In the genomic region with DNA sequence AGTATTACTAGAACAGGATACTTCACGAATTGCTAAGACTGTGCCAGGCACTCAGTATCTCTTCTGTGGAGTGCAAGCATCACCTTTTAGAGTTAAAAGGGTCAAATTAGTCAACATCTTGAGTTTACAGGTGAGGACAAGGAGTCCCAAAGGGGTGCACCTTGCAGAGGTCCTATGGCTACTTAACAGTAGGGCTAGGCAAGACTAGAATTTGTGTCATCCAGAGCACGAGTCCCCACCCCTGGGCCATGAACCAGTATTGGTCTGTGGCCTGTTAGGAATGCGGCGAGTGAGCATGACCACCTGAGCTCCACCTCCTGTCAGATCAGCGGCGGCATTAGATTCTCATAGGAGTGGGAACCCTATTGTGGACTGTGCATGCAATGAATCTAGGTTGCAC, we compare ENCODE assay signal across 1 cellular context.
TF ChIP-seq lines count a peak whose summit lies in the region.

No MANE protein-coding gene starts in this region.

TF ChIP-seq in H1, 55 proteins besides CTCF, POLR2A, EP300 and RAD21:
- TF ChIP-seq, protein P1, sequence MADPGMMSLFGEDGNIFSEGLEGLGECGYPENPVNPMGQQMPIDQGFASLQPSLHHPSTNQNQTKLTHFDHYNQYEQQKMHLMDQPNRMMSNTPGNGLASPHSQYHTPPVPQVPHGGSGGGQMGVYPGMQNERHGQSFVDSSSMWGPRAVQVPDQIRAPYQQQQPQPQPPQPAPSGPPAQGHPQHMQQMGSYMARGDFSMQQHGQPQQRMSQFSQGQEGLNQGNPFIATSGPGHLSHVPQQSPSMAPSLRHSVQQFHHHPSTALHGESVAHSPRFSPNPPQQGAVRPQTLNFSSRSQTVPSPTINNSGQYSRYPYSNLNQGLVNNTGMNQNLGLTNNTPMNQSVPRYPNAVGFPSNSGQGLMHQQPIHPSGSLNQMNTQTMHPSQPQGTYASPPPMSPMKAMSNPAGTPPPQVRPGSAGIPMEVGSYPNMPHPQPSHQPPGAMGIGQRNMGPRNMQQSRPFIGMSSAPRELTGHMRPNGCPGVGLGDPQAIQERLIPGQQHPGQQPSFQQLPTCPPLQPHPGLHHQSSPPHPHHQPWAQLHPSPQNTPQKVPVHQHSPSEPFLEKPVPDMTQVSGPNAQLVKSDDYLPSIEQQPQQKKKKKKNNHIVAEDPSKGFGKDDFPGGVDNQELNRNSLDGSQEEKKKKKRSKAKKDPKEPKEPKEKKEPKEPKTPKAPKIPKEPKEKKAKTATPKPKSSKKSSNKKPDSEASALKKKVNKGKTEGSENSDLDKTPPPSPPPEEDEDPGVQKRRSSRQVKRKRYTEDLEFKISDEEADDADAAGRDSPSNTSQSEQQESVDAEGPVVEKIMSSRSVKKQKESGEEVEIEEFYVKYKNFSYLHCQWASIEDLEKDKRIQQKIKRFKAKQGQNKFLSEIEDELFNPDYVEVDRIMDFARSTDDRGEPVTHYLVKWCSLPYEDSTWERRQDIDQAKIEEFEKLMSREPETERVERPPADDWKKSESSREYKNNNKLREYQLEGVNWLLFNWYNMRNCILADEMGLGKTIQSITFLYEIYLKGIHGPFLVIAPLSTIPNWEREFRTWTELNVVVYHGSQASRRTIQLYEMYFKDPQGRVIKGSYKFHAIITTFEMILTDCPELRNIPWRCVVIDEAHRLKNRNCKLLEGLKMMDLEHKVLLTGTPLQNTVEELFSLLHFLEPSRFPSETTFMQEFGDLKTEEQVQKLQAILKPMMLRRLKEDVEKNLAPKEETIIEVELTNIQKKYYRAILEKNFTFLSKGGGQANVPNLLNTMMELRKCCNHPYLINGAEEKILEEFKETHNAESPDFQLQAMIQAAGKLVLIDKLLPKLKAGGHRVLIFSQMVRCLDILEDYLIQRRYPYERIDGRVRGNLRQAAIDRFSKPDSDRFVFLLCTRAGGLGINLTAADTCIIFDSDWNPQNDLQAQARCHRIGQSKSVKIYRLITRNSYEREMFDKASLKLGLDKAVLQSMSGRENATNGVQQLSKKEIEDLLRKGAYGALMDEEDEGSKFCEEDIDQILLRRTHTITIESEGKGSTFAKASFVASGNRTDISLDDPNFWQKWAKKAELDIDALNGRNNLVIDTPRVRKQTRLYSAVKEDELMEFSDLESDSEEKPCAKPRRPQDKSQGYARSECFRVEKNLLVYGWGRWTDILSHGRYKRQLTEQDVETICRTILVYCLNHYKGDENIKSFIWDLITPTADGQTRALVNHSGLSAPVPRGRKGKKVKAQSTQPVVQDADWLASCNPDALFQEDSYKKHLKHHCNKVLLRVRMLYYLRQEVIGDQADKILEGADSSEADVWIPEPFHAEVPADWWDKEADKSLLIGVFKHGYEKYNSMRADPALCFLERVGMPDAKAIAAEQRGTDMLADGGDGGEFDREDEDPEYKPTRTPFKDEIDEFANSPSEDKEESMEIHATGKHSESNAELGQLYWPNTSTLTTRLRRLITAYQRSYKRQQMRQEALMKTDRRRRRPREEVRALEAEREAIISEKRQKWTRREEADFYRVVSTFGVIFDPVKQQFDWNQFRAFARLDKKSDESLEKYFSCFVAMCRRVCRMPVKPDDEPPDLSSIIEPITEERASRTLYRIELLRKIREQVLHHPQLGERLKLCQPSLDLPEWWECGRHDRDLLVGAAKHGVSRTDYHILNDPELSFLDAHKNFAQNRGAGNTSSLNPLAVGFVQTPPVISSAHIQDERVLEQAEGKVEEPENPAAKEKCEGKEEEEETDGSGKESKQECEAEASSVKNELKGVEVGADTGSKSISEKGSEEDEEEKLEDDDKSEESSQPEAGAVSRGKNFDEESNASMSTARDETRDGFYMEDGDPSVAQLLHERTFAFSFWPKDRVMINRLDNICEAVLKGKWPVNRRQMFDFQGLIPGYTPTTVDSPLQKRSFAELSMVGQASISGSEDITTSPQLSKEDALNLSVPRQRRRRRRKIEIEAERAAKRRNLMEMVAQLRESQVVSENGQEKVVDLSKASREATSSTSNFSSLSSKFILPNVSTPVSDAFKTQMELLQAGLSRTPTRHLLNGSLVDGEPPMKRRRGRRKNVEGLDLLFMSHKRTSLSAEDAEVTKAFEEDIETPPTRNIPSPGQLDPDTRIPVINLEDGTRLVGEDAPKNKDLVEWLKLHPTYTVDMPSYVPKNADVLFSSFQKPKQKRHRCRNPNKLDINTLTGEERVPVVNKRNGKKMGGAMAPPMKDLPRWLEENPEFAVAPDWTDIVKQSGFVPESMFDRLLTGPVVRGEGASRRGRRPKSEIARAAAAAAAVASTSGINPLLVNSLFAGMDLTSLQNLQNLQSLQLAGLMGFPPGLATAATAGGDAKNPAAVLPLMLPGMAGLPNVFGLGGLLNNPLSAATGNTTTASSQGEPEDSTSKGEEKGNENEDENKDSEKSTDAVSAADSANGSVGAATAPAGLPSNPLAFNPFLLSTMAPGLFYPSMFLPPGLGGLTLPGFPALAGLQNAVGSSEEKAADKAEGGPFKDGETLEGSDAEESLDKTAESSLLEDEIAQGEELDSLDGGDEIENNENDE (IDR thresholded peaks at IDR 0.05; ENCODE audit: insufficient replicate concordance, low read length): no peak
- no peak for TF ChIP-seq CBX5 (IDR thresholded peaks at IDR 0.05; ENCODE audit: low read depth, low read length)
- TF ChIP-seq, protein P2, sequence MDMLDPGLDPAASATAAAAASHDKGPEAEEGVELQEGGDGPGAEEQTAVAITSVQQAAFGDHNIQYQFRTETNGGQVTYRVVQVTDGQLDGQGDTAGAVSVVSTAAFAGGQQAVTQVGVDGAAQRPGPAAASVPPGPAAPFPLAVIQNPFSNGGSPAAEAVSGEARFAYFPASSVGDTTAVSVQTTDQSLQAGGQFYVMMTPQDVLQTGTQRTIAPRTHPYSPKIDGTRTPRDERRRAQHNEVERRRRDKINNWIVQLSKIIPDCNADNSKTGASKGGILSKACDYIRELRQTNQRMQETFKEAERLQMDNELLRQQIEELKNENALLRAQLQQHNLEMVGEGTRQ (IDR thresholded peaks at IDR 0.05; ENCODE audit: low read length): no peak
- TF ChIP-seq MAFK (IDR thresholded peaks at IDR 0.05; ENCODE audit: low read depth, low read length): no peak
- no peak for TF ChIP-seq SAP30 (IDR thresholded peaks at IDR 0.05; ENCODE audit: insufficient read depth, insufficient replicate concordance, low read length)
- TF ChIP-seq SP4 (IDR thresholded peaks at IDR 0.05; ENCODE audit: low read length): no peak
- no peak for TF ChIP-seq CBX8 (IDR thresholded peaks at IDR 0.05; ENCODE audit: borderline replicate concordance, low read depth, low read length)
- TF ChIP-seq PHF8 (conservative IDR thresholded peaks at IDR 0.05; ENCODE audit: low read depth, low read length): no peak
- TF ChIP-seq KDM5A (IDR thresholded peaks at IDR 0.05; ENCODE audit: low read length): no peak
- TF ChIP-seq, protein P3, sequence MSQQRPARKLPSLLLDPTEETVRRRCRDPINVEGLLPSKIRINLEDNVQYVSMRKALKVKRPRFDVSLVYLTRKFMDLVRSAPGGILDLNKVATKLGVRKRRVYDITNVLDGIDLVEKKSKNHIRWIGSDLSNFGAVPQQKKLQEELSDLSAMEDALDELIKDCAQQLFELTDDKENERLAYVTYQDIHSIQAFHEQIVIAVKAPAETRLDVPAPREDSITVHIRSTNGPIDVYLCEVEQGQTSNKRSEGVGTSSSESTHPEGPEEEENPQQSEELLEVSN (IDR thresholded peaks at IDR 0.05): no peak
- TF ChIP-seq CHD2 (IDR thresholded peaks at IDR 0.05; ENCODE audit: low read length): no peak
